8 cellular contexts compared by ENCODE assay signal in genomic region chr2:206260427-206261012, GRCh38. TPM values are rescaled to one million over a fixed set of nuclear protein-coding genes. Genes with fewer than 3 reads are reported as not detected.
DNase-seq lines count a peak whose midpoint lies in the region; ATAC-seq and TF ChIP-seq lines count a peak whose summit lies in the region.

No MANE protein-coding gene starts in this region.

- H3K9ac ChIP-seq in liver (ENCODE audit: low read depth in 1 of 2, low read length in 2 of 2), result no peak overlapping the region

- H3K9me3 ChIP-seq in WERI-Rb-1 (ENCODE audit: severe bottlenecking) (no peaks in the 10 kb centered on the region), liver (ENCODE audit: control insufficient read depth in 4 of 4, low read length in 3 of 4) (no peaks in the 10 kb centered on the region)

- ATAC-seq in GM19438 (IDR thresholded peaks at IDR 0.05; ENCODE audit: low read depth, unreplicated experiment), result peak; percentile 70
- peak; percentile 83 for ATAC-seq in HG03521 (IDR thresholded peaks at IDR 0.05; ENCODE audit: unreplicated experiment)
- no peak for ATAC-seq in HG02763 (IDR thresholded peaks at IDR 0.05; ENCODE audit: unreplicated experiment)

- H3K36me3 ChIP-seq in WERI-Rb-1, result no peaks in the 10 kb centered on the region
- no peaks in the 10 kb centered on the region for H3K36me3 ChIP-seq in liver (ENCODE audit: control insufficient read depth in 4 of 4, insufficient read depth in 3 of 4, low read depth in 1 of 4, low read length in 3 of 4)

- no peak overlapping the region for H3K27ac ChIP-seq in WERI-Rb-1
- no peak overlapping the region for H3K27ac ChIP-seq in liver (ENCODE audit: low read depth in 1 of 2, low read length in 2 of 2)

- DNase-seq in Daoy (ENCODE audit: low read depth), result peak; percentile 16
- DNase-seq in WERI-Rb-1, result no peak
- DNase-seq in kidney glomerular epithelial cell (lab: John Stamatoyannopoulos, UW), result no peak
- no peak for DNase-seq in Kasumi-1 (lab: John Stamatoyannopoulos, UW)

- H3K4me3 ChIP-seq in WERI-Rb-1 (ENCODE audit: low read depth, low read length) (no peak overlapping the region), liver (ENCODE audit: low read depth in 1 of 3, low read length in 3 of 3) (no peak overlapping the region)

- TF ChIP-seq CTCF in WERI-Rb-1 (IDR thresholded peaks at IDR 0.05; ENCODE audit: low read depth, low read length), result peak; percentile 23; the same call in 1 of the 2 replicates
- TF ChIP-seq CTCF in liver (IDR thresholded peaks at IDR 0.05; ENCODE audit: low read depth, low read length, missing input control), result peak; percentile 37

- H3K4me1 ChIP-seq in liver (ENCODE audit: control insufficient read depth in 4 of 4, insufficient read depth in 4 of 4, low read length in 3 of 4), result peaks cover 0 to 1% (median 0%) of the 10 kb centered on the region in 4 donors

- WGBS in liver, result 30% methylated on average over 4 of the region's 4 CpGs

- H3K27me3 ChIP-seq in WERI-Rb-1 (ENCODE audit: insufficient read depth, low read depth, severe bottlenecking) (no peaks in the 10 kb centered on the region), liver (ENCODE audit: control insufficient read depth in 4 of 4, insufficient read depth in 4 of 4, low read length in 3 of 4) (peaks cover 0 to 26% (median 9%) of the 10 kb centered on the region in 4 donors)

- peak; percentile 55 to 67 for TF ChIP-seq RAD21 in liver (IDR thresholded peaks at IDR 0.05)

TF ChIP-seq in liver, 16 proteins besides CTCF, POLR2A, EP300 and RAD21:
- TF ChIP-seq FOXA2 (IDR thresholded peaks at IDR 0.05), result no peak

RNA-seq across cellular contexts. Expression of gene ZDBF2, which starts 13.9 kb away (rescaled TPM):
- total RNA-seq in Daoy (2014; rRNA removed; shearing (Covaris generic)), result 5.5 and 8.3 TPM in 2 replicates
- total RNA-seq in liver, result 1 to 10 TPM; 2.7 to 5.9 TPM
- polyA plus RNA-seq in liver, result 1 to 10 TPM in 1 of 2 donors, under 1 TPM in 1; 0.97 to 1.2 TPM
